26 cellular contexts compared by ENCODE assay signal in genomic region chr12:27838543-27838942, GRCh38. TPM values are rescaled to one million over a fixed set of nuclear protein-coding genes. Genes with fewer than 3 reads are reported as not detected.
"Had no signal": no experiment of that assay in that cellular context is flagged by ENCODE, and none has a peak within 500 bp of the region (broad histone marks: within the 10 kb centered on the region; RNA-seq: fewer than 3 reads in every experiment).

No MANE protein-coding gene starts in this region.

- DNase-seq: activated CD4-positive, alpha-beta T cell treated with anti-CD3 and anti-CD28 coated beads for 48 hours; activated CD4-positive, alpha-beta T cell treated with anti-CD3 and anti-CD28 coated beads, Interleukin-2, amount 50 U/mL, for 4 hours; activated CD4-positive, CD25-positive, alpha-beta regulatory T cell treated with anti-CD3 and anti-CD28 coated beads, Interleukin-2, amount 50 U/mL, for 72 hours; activated CD8-positive, alpha-beta memory T cell treated with anti-CD3 and anti-CD28 coated beads, Interleukin-2, amount 50 U/mL, for 48 hours; activated CD8-positive, alpha-beta T cell treated with anti-CD3 and anti-CD28 coated beads, Interleukin-2, amount 10 ng/mL, durations not matched to agents 7 days and 5 days; activated effector memory CD4-positive, alpha-beta T cell treated with Interleukin-2 at 50 U/mL for 16 hours; activated naive CD4-positive, alpha-beta T cell; activated T-cell treated with anti-CD3 and anti-CD28 coated beads, Interleukin-2, amount 50 U/mL, for 1 hour; aorta; caudate nucleus; Karpas-422; MM.1S; NCI-H1105; NCI-H1436; NCI-H1694 treated with DMSO at 0.1 percent for 48 hours; NCI-H2029 treated with DMSO at 0.1 percent for 48 hours; NCI-H345; NCI-H510A; NCI-H69; PC-3; SHP77 treated with DMSO at 0.1 percent for 48 hours; SW 1271 had no signal

- H3K27ac Mint-ChIP-seq: activated CD8-positive, alpha-beta T cell treated with anti-CD3 and anti-CD28 coated beads, Interleukin-2, amount 10 ng/mL, durations not matched to agents 7 days and 5 days; activated naive CD4-positive, alpha-beta T cell treated with anti-CD3 and anti-CD28 coated beads, Interleukin-2, amount 50 U/mL, for 24 hours; WTC11 had no signal

- H3K27ac ChIP-seq: breast epithelium had no signal

- H3K36me3 Mint-ChIP-seq: activated naive CD4-positive, alpha-beta T cell treated with anti-CD3 and anti-CD28 coated beads, Interleukin-2, amount 50 U/mL, for 24 hours had no signal

- ATAC-seq: activated CD8-positive, alpha-beta T cell treated with anti-CD3 and anti-CD28 coated beads, Interleukin-2, amount 10 ng/mL, durations not matched to agents 7 days and 5 days; PC-3; WTC11 had no signal

- H3K36me3 ChIP-seq: breast epithelium had no signal

- H3K4me3 Mint-ChIP-seq: activated CD8-positive, alpha-beta T cell treated with anti-CD3 and anti-CD28 coated beads, Interleukin-2, amount 10 ng/mL, durations not matched to agents 7 days and 5 days; activated naive CD4-positive, alpha-beta T cell treated with anti-CD3 and anti-CD28 coated beads, Interleukin-2, amount 50 U/mL, for 24 hours; WTC11 had no signal

- H3K4me3 ChIP-seq: breast epithelium had no signal

- H3K4me1 Mint-ChIP-seq: activated naive CD4-positive, alpha-beta T cell treated with anti-CD3 and anti-CD28 coated beads, Interleukin-2, amount 50 U/mL, for 24 hours; WTC11 had no signal

- H3K27me3 Mint-ChIP-seq: activated naive CD4-positive, alpha-beta T cell treated with anti-CD3 and anti-CD28 coated beads, Interleukin-2, amount 50 U/mL, for 24 hours had no signal

- H3K27me3 ChIP-seq: breast epithelium had no signal

- H3K4me1 ChIP-seq: breast epithelium had no signal

RNA-seq across cellular contexts. Expression of gene MANSC4, which starts 58.5 kb away (rescaled TPM):
- total RNA-seq: activated CD8-positive, alpha-beta T cell treated with anti-CD3 and anti-CD28 coated beads, Interleukin-2, amount 10 ng/mL, durations not matched to agents 7 days and 5 days; aorta; T-helper 1 cell treated with Interleukin-12 subunit alpha and Interleukin-12 subunit beta and Interleukin-4 antibody, amounts not matched to agents 30 ng/mL and 1 ng/mL, for 36 hours; WTC11 had no signal
